1 cellular context compared by ENCODE assay signal in genomic region chr17:78143214-78144145, GRCh38.
TF ChIP-seq lines count a peak whose summit lies in the region.

No MANE protein-coding gene starts in this region.

TF ChIP-seq in K562, 482 proteins besides CTCF, POLR2A, EP300 and RAD21:
- TF ChIP-seq ARHGAP35 (IDR thresholded peaks at IDR 0.05; ENCODE audit: partially characterized antibody), result no peak
- TF ChIP-seq STAG1 (CRISPR knock-in tag; IDR thresholded peaks at IDR 0.05; ENCODE audit: borderline replicate concordance), result no peak
- TF ChIP-seq MAX (CRISPR knock-in tag; IDR thresholded peaks at IDR 0.05), result 0 out of 2 replicates have a peak, but pooled peaks have one; percentile 3
- no peak for TF ChIP-seq CREB3L1 (IDR thresholded peaks at IDR 0.05; ENCODE audit: borderline replicate concordance, low read depth)
- TF ChIP-seq HOXB6 (CRISPR knock-in tag; IDR thresholded peaks at IDR 0.05; ENCODE audit: borderline replicate concordance), result no peak
- TF ChIP-seq SNRNP70 (optimal IDR thresholded peaks at IDR 0.05; ENCODE audit: low read depth, low read length), result no peak
- TF ChIP-seq ZKSCAN3 (CRISPR knock-in tag; IDR thresholded peaks at IDR 0.05), result no peak
